19 cellular contexts compared by ENCODE assay signal in genomic region chr1:91796390-91796654, GRCh38.
DNase-seq lines count a peak whose midpoint lies in the region; ATAC-seq and TF ChIP-seq lines count a peak whose summit lies in the region.
"Had no signal": no experiment of that assay in that cellular context is flagged by ENCODE, and none has a peak within 500 bp of the region (broad histone marks: within the 10 kb centered on the region; RNA-seq: fewer than 3 reads in every experiment).

No MANE protein-coding gene starts in this region.

- ATAC-seq in gastrocnemius medialis (no peak), HG02938 (IDR thresholded peaks at IDR 0.05; ENCODE audit: unreplicated experiment) (no peak)

- H3K79me2 ChIP-seq in PC-9 (ENCODE audit: low read depth): no peaks in the 10 kb centered on the region

- H3K4me2 ChIP-seq in PC-9: peak overlapping the region; percentile 78

- CTCF ChIA-PET in PC-9 (lab: Charles Lee): no interaction called here

- H4K20me1 ChIP-seq in PC-9 (ENCODE audit: insufficient read depth): no peaks in the 10 kb centered on the region

- BruUV-seq in PC-9 (replicated peaks; lab: Mats Ljungman, UMichigan): no TSS peak

- H3K27ac ChIP-seq in PC-9: peak overlapping the region; percentile 80
- peak overlapping the region in 3 of 4 donors; percentile 68 to 76 (median 72) for H3K27ac ChIP-seq in esophagus squamous epithelium
- peak overlapping the region in 3 of 4 donors; percentile 35 to 64 (median 59) for H3K27ac ChIP-seq in gastrocnemius medialis
- H3K27ac ChIP-seq: SJSA1 had no signal

- H3K36me3 Mint-ChIP-seq in nephron (ENCODE audit: low read depth): peaks cover 19% of the 10 kb centered on the region

- in situ Hi-C loops in gastrocnemius medialis (cut with MboI; ENCODE audit: low sequenced_read_pairs in 4 of 4): no loop called here

- no peak for TF ChIP-seq POLR2A in esophagus squamous epithelium (IDR thresholded peaks at IDR 0.05)
- TF ChIP-seq POLR2A in gastrocnemius medialis (IDR thresholded peaks at IDR 0.05): no peak

- peak overlapping the region; percentile 38; the same call in 1 of the 2 replicates for H3K4me3 ChIP-seq in PC-9
- no peak overlapping the region for H3K4me3 ChIP-seq in esophagus squamous epithelium
- no peak overlapping the region for H3K4me3 ChIP-seq in gastrocnemius medialis
- H3K4me3 ChIP-seq: HAP-1, SJSA1 had no signal

- H3K27ac Mint-ChIP-seq in nephron: peak overlapping the region; percentile 98 to 99 (median 99)

- no peak for TF ChIP-seq CTCF in PC-9 (conservative IDR thresholded peaks at IDR 0.05)
- TF ChIP-seq CTCF in esophagus squamous epithelium (IDR thresholded peaks at IDR 0.05): no peak
- TF ChIP-seq CTCF in nephron (IDR thresholded peaks at IDR 0.05; ENCODE audit: unreplicated experiment in 3 of 3): no peak
- no peak for TF ChIP-seq CTCF in gastrocnemius medialis (IDR thresholded peaks at IDR 0.05 in 4 of 5, conservative IDR thresholded peaks at IDR 0.05 in 1 of 5)

- peaks cover 45% of the 10 kb centered on the region for H3F3A ChIP-seq in PC-9 (ENCODE audit: insufficient read depth, low read depth)

- peak overlapping the region; percentile 60; the same call in 1 of the 2 replicates for H2AFZ ChIP-seq in PC-9

- no peak overlapping the region for H3K4me3 Mint-ChIP-seq in nephron
- H3K4me3 Mint-ChIP-seq: CD4-positive, CD25-positive, alpha-beta regulatory T cell had no signal

- intact Hi-C loops in PC-9 (cut with micrococcal nuclease; ENCODE audit: unreplicated experiment): loop anchor here (1.0 to 5.0 kb wide), 4 partner anchors 59 to 264 kb away; partner anchors contain the start of gene TGFBR3
- intact Hi-C loops in esophagus squamous epithelium (cut with DNase I): no loop called here
- intact Hi-C loops in gastrocnemius medialis (cut with DNase I; ENCODE audit: low total_unique reads): loop anchor here (5.0 to 10.0 kb wide), 3 partner anchors 36 to 282 kb away; no protein-coding TSS in a partner anchor

- peaks cover 2% of the 10 kb centered on the region for H3K9me3 Mint-ChIP-seq in nephron
- H3K9me3 Mint-ChIP-seq: CD4-positive, CD25-positive, alpha-beta regulatory T cell had no signal

- H3K4me1 ChIP-seq in PC-9 (replicated peaks; ENCODE audit: insufficient read depth): peaks cover 35% of the 10 kb centered on the region
- H3K4me1 ChIP-seq in esophagus squamous epithelium: peaks cover 21 to 89% (median 45%) of the 10 kb centered on the region in 3 donors
- H3K4me1 ChIP-seq in gastrocnemius medialis: peaks cover 69 to 73% of the 10 kb centered on the region in 2 donors

- no peaks in the 10 kb centered on the region for H3K27me3 Mint-ChIP-seq in nephron (ENCODE audit: low read depth)
- H3K27me3 Mint-ChIP-seq: CD4-positive, CD25-positive, alpha-beta regulatory T cell had no signal

- H3K4me1 Mint-ChIP-seq in nephron: peaks cover 70% of the 10 kb centered on the region

- POLR2A ChIA-PET in PC-9 (lab: Charles Lee; ENCODE audit: unreplicated experiment): interaction anchor here (0.6 to 0.7 kb wide), 2 partner anchors 30 to 278 kb away, joined by 6 to 8 read pairs; no protein-coding TSS in a partner anchor

- H3K36me3 ChIP-seq in PC-9 (ENCODE audit: low read depth) (no peaks in the 10 kb centered on the region), esophagus squamous epithelium (peaks cover 0 to 15% (median 0%) of the 10 kb centered on the region in 3 donors), gastrocnemius medialis (no peaks in the 10 kb centered on the region)
- H3K36me3 ChIP-seq: HAP-1, SJSA1 had no signal

- no peaks in the 10 kb centered on the region for H3K9me3 ChIP-seq in PC-9 (ENCODE audit: insufficient read depth, low read depth)
- H3K9me3 ChIP-seq in esophagus squamous epithelium: no peaks in the 10 kb centered on the region
- no peaks in the 10 kb centered on the region for H3K9me3 ChIP-seq in gastrocnemius medialis
- H3K9me3 ChIP-seq: HAP-1, SJSA1 had no signal

- no peaks in the 10 kb centered on the region for H3K9me2 ChIP-seq in PC-9 (ENCODE audit: insufficient read depth)

- no peak for DNase-seq in PC-9
- no peak for DNase-seq in esophagus squamous epithelium (lab: John Stamatoyannopoulos, UW)
- no peak for DNase-seq in gastrocnemius medialis
- DNase-seq in pons (ENCODE audit: low spot score): no peak
- no peak for DNase-seq in EL
- DNase-seq in NCI-H524 (lab: John Stamatoyannopoulos, UW): no peak
- DNase-seq: ACHN; AML-193; Calu3; CD4-positive, CD25-positive, alpha-beta regulatory T cell; NCI-H1417; NCI-H2029; NCI-H2171; NCI-H446 treated with DMSO at 0.1 percent for 48 hours; NCI-H748 treated with DMSO at 0.1 percent for 48 hours had no signal

- 92 to 97% methylated on average over 4 of the region's 4 CpGs for WGBS in esophagus squamous epithelium, 2 donors

- H3K27me3 ChIP-seq in PC-9 (ENCODE audit: insufficient read depth, low read depth) (no peaks in the 10 kb centered on the region), esophagus squamous epithelium (no peaks in the 10 kb centered on the region), gastrocnemius medialis (no peaks in the 10 kb centered on the region)
- H3K27me3 ChIP-seq: SJSA1 had no signal
